2 cellular contexts compared by ENCODE assay signal in the genomic region with DNA sequence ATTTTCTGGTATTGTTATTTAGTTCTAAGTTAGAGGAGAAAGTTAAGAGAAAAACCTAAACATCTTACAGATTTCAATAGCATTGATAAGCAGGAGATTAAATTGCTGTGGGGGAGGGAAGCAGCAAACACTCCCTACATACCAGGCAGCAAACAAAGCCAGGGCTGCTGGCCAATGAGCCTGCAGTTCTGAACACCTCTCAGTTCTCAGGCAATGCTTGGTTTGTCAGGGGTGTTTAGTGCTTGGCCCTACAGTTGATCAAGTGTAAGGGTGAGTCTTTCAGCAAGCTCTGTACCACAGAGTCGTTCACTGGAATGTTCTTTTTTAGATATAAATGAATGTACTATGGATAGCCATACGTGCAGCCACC.
TF ChIP-seq lines count a peak whose summit lies in the region.

No MANE protein-coding gene starts in this region.

TF ChIP-seq in GM23338, 12 proteins besides CTCF, POLR2A, EP300 and RAD21 (continued from another document):
- TF ChIP-seq, protein P1, sequence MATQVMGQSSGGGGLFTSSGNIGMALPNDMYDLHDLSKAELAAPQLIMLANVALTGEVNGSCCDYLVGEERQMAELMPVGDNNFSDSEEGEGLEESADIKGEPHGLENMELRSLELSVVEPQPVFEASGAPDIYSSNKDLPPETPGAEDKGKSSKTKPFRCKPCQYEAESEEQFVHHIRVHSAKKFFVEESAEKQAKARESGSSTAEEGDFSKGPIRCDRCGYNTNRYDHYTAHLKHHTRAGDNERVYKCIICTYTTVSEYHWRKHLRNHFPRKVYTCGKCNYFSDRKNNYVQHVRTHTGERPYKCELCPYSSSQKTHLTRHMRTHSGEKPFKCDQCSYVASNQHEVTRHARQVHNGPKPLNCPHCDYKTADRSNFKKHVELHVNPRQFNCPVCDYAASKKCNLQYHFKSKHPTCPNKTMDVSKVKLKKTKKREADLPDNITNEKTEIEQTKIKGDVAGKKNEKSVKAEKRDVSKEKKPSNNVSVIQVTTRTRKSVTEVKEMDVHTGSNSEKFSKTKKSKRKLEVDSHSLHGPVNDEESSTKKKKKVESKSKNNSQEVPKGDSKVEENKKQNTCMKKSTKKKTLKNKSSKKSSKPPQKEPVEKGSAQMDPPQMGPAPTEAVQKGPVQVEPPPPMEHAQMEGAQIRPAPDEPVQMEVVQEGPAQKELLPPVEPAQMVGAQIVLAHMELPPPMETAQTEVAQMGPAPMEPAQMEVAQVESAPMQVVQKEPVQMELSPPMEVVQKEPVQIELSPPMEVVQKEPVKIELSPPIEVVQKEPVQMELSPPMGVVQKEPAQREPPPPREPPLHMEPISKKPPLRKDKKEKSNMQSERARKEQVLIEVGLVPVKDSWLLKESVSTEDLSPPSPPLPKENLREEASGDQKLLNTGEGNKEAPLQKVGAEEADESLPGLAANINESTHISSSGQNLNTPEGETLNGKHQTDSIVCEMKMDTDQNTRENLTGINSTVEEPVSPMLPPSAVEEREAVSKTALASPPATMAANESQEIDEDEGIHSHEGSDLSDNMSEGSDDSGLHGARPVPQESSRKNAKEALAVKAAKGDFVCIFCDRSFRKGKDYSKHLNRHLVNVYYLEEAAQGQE (IDR thresholded peaks at IDR 0.05; ENCODE audit: unreplicated experiment): no peak
- TF ChIP-seq JUNB (IDR thresholded peaks at IDR 0.05; ENCODE audit: unreplicated experiment) (no peak), EZH2 (IDR thresholded peaks at IDR 0.05; ENCODE audit: low read depth, unreplicated experiment) (no peak), EZH2phosphoT487 (IDR thresholded peaks at IDR 0.05; ENCODE audit: unreplicated experiment) (no peak), ZNF114 (CRISPR knock-in tag; IDR thresholded peaks at IDR 0.05) (no peak), CREB1 (CRISPR knock-in tag; IDR thresholded peaks at IDR 0.05; ENCODE audit: low read depth) (no peak), ZNF331 (CRISPR knock-in tag; IDR thresholded peaks at IDR 0.05; ENCODE audit: low read depth) (no peak)
- TF ChIP-seq, protein P2, sequence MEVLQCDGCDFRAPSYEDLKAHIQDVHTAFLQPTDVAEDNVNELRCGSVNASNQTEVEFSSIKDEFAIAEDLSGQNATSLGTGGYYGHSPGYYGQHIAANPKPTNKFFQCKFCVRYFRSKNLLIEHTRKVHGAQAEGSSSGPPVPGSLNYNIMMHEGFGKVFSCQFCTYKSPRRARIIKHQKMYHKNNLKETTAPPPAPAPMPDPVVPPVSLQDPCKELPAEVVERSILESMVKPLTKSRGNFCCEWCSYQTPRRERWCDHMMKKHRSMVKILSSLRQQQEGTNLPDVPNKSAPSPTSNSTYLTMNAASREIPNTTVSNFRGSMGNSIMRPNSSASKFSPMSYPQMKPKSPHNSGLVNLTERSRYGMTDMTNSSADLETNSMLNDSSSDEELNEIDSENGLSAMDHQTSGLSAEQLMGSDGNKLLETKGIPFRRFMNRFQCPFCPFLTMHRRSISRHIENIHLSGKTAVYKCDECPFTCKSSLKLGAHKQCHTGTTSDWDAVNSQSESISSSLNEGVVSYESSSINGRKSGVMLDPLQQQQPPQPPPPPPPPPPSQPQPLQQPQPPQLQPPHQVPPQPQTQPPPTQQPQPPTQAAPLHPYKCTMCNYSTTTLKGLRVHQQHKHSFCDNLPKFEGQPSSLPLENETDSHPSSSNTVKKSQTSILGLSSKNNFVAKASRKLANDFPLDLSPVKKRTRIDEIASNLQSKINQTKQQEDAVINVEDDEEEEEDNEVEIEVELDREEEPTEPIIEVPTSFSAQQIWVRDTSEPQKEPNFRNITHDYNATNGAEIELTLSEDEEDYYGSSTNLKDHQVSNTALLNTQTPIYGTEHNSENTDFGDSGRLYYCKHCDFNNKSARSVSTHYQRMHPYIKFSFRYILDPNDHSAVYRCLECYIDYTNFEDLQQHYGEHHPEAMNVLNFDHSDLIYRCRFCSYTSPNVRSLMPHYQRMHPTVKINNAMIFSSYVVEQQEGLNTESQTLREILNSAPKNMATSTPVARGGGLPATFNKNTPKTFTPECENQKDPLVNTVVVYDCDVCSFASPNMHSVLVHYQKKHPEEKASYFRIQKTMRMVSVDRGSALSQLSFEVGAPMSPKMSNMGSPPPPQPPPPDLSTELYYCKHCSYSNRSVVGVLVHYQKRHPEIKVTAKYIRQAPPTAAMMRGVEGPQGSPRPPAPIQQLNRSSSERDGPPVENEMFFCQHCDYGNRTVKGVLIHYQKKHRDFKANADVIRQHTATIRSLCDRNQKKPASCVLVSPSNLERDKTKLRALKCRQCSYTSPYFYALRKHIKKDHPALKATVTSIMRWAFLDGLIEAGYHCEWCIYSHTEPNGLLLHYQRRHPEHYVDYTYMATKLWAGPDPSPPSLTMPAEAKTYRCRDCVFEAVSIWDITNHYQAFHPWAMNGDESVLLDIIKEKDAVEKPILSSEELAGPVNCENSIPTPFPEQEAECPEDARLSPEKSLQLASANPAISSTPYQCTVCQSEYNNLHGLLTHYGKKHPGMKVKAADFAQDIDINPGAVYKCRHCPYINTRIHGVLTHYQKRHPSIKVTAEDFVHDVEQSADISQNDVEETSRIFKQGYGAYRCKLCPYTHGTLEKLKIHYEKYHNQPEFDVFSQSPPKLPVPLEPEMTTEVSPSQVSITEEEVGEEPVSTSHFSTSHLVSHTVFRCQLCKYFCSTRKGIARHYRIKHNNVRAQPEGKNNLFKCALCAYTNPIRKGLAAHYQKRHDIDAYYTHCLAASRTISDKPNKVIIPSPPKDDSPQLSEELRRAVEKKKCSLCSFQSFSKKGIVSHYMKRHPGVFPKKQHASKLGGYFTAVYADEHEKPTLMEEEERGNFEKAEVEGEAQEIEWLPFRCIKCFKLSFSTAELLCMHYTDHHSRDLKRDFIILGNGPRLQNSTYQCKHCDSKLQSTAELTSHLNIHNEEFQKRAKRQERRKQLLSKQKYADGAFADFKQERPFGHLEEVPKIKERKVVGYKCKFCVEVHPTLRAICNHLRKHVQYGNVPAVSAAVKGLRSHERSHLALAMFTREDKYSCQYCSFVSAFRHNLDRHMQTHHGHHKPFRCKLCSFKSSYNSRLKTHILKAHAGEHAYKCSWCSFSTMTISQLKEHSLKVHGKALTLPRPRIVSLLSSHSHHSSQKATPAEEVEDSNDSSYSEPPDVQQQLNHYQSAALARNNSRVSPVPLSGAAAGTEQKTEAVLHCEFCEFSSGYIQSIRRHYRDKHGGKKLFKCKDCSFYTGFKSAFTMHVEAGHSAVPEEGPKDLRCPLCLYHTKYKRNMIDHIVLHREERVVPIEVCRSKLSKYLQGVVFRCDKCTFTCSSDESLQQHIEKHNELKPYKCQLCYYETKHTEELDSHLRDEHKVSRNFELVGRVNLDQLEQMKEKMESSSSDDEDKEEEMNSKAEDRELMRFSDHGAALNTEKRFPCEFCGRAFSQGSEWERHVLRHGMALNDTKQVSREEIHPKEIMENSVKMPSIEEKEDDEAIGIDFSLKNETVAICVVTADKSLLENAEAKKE (CRISPR knock-in tag; IDR thresholded peaks at IDR 0.05): no peak
- TF ChIP-seq, protein P3, sequence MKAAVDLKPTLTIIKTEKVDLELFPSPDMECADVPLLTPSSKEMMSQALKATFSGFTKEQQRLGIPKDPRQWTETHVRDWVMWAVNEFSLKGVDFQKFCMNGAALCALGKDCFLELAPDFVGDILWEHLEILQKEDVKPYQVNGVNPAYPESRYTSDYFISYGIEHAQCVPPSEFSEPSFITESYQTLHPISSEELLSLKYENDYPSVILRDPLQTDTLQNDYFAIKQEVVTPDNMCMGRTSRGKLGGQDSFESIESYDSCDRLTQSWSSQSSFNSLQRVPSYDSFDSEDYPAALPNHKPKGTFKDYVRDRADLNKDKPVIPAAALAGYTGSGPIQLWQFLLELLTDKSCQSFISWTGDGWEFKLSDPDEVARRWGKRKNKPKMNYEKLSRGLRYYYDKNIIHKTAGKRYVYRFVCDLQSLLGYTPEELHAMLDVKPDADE (IDR thresholded peaks at IDR 0.05): no peak
TF ChIP-seq in GM23338: peak in this region for 0.

TF ChIP-seq in WTC11, 78 proteins besides CTCF, POLR2A, EP300 and RAD21 (continued from another document):
- TF ChIP-seq PRRX2 (CRISPR knock-in tag; IDR thresholded peaks at IDR 0.05) (no peak), CREB1 (CRISPR knock-in tag; IDR thresholded peaks at IDR 0.05) (no peak), TP53 (CRISPR knock-in tag; IDR thresholded peaks at IDR 0.05) (no peak), ZNF423 (CRISPR knock-in tag; IDR thresholded peaks at IDR 0.05) (no peak), SMAD4 (CRISPR knock-in tag; IDR thresholded peaks at IDR 0.05) (no peak), IRF2 (CRISPR knock-in tag; IDR thresholded peaks at IDR 0.05; ENCODE audit: borderline replicate concordance, low read depth) (no peak)
- TF ChIP-seq, protein P4, sequence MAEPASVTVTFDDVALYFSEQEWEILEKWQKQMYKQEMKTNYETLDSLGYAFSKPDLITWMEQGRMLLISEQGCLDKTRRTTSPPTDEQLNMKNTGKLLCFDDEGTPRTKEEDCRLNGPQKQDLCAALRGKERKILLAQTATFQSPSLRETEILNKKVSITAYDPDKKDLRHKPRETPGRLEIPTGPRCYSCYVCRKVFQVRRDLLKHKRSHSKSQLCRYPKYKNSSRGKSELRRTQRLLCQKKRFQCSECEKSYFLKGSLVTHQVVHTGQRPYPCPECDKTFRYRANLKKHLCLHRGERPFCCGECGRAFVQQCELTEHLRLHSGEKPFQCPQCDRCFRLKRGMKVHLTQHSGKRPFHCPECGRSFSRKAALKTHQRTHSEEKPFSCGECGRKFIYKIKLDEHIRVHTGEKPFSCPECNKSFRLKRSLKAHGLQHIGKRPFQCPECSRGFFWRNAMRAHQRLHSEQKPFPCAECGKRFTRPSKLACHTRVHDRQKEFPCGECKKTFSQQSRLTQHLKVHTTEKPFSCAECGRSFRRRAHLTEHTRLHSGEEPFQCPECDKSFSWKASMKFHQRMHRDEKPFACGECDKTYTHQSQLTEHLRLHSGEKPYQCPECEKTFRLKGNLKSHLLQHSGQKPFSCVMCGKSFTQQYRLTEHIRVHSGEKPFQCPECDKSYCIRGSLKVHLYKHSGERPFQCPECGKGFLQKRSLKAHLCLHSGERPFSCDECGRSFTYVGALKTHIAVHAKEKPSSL (CRISPR knock-in tag; conservative IDR thresholded peaks at IDR 0.05): no peak
- TF ChIP-seq, protein P5, sequence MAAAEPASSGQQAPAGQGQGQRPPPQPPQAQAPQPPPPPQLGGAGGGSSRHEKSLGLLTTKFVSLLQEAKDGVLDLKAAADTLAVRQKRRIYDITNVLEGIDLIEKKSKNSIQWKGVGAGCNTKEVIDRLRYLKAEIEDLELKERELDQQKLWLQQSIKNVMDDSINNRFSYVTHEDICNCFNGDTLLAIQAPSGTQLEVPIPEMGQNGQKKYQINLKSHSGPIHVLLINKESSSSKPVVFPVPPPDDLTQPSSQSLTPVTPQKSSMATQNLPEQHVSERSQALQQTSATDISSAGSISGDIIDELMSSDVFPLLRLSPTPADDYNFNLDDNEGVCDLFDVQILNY (CRISPR knock-in tag; IDR thresholded peaks at IDR 0.05): no peak
